In the genomic region with DNA sequence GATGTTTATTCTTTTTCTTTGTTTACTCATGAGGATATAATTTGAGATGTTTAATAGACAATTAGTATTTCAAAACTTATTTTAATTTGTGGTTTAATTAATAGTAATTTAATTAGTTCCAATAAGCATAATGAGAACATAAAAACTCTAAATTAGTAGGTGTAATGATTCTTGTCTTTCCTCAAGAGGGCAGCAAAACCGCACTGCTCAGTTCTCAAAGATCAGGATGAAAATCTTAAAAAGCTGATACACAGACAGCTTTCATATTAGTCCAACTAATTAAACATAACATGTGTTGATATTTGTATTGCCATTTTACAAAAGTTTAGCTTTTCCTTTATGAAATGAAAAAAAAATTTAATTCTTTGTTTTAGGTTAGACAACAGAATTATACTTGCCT, we compare ENCODE assay signal across 8 cellular contexts.
A peak's percentile ranks its signal among the peaks of the same experiment; 100 is the strongest.
DNase-seq lines count a peak whose midpoint lies in the region; ATAC-seq, FAIRE-seq and TF ChIP-seq lines count a peak whose summit lies in the region.

No MANE protein-coding gene starts in this region.

- DNase-seq in AG04449 (ENCODE audit: low read depth, low spot score), result no peak
- DNase-seq in RPMI7951 (ENCODE audit: low read depth), result peak; percentile 25
- DNase-seq in frontal cortex (ENCODE audit: low spot score in 2 of 2), result no peak
- DNase-seq in NCI-H1930 (lab: John Stamatoyannopoulos, UW), result no peak
- DNase-seq in left colon, result no peak

- FAIRE-seq in frontal cortex (lab: Jason Lieb, UNC), result peak; percentile 97

- peak; percentile 20 for TF ChIP-seq CTCF in AG04449 (IDR thresholded peaks at IDR 0.05; ENCODE audit: insufficient read depth, low read length, missing control alignments)

- H3K4me3 ChIP-seq in AG04449 (ENCODE audit: low read depth, low read length), result no peak overlapping the region

- CTCF ChIA-PET in AG04449 (lab: Yijun Ruan, JAX), result interaction anchor here (0.6 to 3.3 kb wide), 26 partner anchors 9 to 539 kb away, joined by 3 to 57 read pairs (median 4); no protein-coding TSS in a partner anchor

- intact Hi-C loops in left colon (cut with DNase I, micrococcal nuclease), result no loop called here

- POLR2A ChIA-PET in AG04449 (lab: Yijun Ruan, JAX), result no interaction called here

- ATAC-seq in HG02885 (IDR thresholded peaks at IDR 0.05; ENCODE audit: poor library complexity, unreplicated experiment) (peak; percentile 29), GM21381 (IDR thresholded peaks at IDR 0.05; ENCODE audit: unreplicated experiment) (no peak), left colon (no peak), GM18907 (IDR thresholded peaks at IDR 0.05; ENCODE audit: unreplicated experiment) (no peak)
